In the genomic region with DNA sequence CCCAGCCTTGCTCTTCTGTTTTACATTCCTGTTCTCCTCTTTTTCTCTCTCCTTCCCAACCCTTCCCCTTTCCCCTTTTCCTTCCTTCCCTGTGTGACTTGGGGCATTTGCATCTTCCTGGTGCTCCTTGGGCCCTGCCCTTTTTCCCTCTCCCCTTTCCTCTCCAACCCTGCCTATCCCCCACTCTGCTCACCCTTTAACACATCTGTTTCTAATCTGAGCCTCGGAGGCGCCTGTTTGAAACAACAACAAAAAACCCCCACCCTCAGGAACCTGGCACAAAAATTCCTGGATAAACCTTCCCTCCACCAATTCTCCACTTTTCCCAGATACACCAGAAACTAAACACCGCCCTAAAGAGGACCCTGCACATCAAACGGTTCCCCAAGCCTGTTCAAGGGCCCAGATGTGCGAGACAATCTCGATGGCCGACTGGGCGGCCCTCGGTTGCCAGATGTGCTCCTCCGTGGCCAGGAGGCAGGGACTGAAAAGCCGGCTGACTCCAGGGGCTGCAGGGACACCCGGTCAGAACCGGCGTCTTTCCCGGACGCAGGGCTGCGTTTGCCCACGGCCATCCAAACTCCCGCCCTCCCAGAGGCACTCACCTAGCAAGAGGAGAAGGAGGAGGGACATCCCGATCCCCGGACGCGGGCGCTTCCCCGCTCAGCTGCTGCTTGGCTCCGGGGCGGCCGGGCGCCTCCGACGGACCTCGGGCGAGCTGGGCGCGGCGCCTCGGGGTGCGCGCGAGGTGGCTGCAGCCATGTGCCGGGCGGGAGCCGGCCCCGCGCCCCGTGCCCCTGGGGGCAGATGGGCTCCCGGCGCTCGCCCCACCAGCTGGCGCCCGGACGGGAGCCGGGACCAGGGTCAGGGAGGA, we compare ENCODE assay signal across 8 cellular contexts. TPM values are rescaled to one million over a fixed set of nuclear protein-coding genes. Genes with fewer than 3 reads are reported as not detected.
A peak's percentile ranks its signal among the peaks of the same experiment; 100 is the strongest.
DNase-seq lines count a peak whose midpoint lies in the region; ATAC-seq and TF ChIP-seq lines count a peak whose summit lies in the region.

No MANE protein-coding gene starts in this region.

- peaks cover 46% of the 10 kb centered on the region for H3K79me2 ChIP-seq in hepatocyte

- TF ChIP-seq CTCF in VCaP (conservative IDR thresholded peaks at IDR 0.05) (no peak), hepatocyte (IDR thresholded peaks at IDR 0.05; ENCODE audit: poor library complexity) (no peak)

- peaks cover 36% of the 10 kb centered on the region for H3K27me3 ChIP-seq in hepatocyte

- TF ChIP-seq POLR2A in erythroblast (IDR thresholded peaks at IDR 0.05; ENCODE audit: low read length), result no peak

- WGBS in hepatocyte (ENCODE audit: low lambda C conversion rate, missing lambda C conversion rate), result 5% methylated on average over 34 of the region's 53 CpGs

- DNase-seq in NCI-H2081 (lab: John Stamatoyannopoulos, UW), result peak; percentile 23 to 63
- no peak for DNase-seq in NCI-H2081 treated with DMSO at 0.1 percent for 48 hours (lab: John Stamatoyannopoulos, UW)
- DNase-seq in hepatocyte (ENCODE audit: low spot score), result peak; percentile 49
- no peak for DNase-seq in erythroblast (lab: John Stamatoyannopoulos, UW)

- H3K27ac ChIP-seq in VCaP (peak overlapping the region; percentile 46; the same call in 1 of the 2 replicates), hepatocyte (peak overlapping the region; percentile 96), skin epidermis (peak overlapping the region in 20 of 21 experiments; percentile 40 to 86 (median 74))

- H3K4me3 ChIP-seq in hepatocyte (peak overlapping the region; percentile 74), skin epidermis (peak overlapping the region; percentile 16 to 51 (median 32))

- H4K20me1 ChIP-seq in hepatocyte (ENCODE audit: insufficient read depth, poor library complexity, severe bottlenecking), result no peaks in the 10 kb centered on the region

- ATAC-seq in HG03432 (IDR thresholded peaks at IDR 0.05; ENCODE audit: unreplicated experiment) (no peak), HG03520 (IDR thresholded peaks at IDR 0.05; ENCODE audit: unreplicated experiment) (no peak)

- H3K9me3 ChIP-seq in hepatocyte (ENCODE audit: low read depth), result no peaks in the 10 kb centered on the region

- peaks cover 23% of the 10 kb centered on the region for H3K4me1 ChIP-seq in hepatocyte (ENCODE audit: insufficient read depth)

- peak overlapping the region; percentile 81 for H3K4me2 ChIP-seq in hepatocyte

- no peaks in the 10 kb centered on the region for H3K36me3 ChIP-seq in hepatocyte (replicated peaks; ENCODE audit: insufficient read depth, low read depth)

- H2AFZ ChIP-seq in hepatocyte, result peak overlapping the region; percentile 60

- H3K9me2 ChIP-seq in hepatocyte (replicated peaks; ENCODE audit: insufficient read depth), result no peaks in the 10 kb centered on the region

RNA-seq across cellular contexts. Expression of a gene that starts 0.5 kb away (rescaled TPM):
- total RNA-seq in hepatocyte, result 59.4 and 75.1 TPM in 2 replicates
- 23.3 and 27.1 TPM in 2 replicates for polyA plus RNA-seq in hepatocyte

Comparison
In these comparisons a context has a peak if more than half of its experiments do, and no peak if none do; other contexts are left out.
1. DNase-seq: peak in NCI-H2081 (2 of 2) and hepatocyte (single experiment); none in NCI-H2081 treated with DMSO at 0.1 percent for 48 hours (single experiment) and erythroblast (0 of 2).
2. H3K27ac ChIP-seq: peak in every context shown above with its lines; median percentile 96 in hepatocyte; 74 in skin epidermis; 46 in VCaP.